In genomic region chr12:130621696-130622298, GRCh38 we compare ENCODE assay signal across 31 cellular contexts.
"Had no signal": no experiment of that assay in that cellular context is flagged by ENCODE, and none has a peak within 500 bp of the region (broad histone marks: within the 10 kb centered on the region; RNA-seq: fewer than 3 reads in every experiment).

No MANE protein-coding gene starts in this region.

- DNase-seq: activated CD4-positive, alpha-beta memory T cell treated with anti-CD3 and anti-CD28 coated beads for 36 hours; activated CD4-positive, alpha-beta T cell treated with anti-CD3 and anti-CD28 coated beads for 36 hours; activated CD4-positive, alpha-beta T cell treated with anti-CD3 and anti-CD28 coated beads, Interleukin-2, amount 10 ng/mL, durations not matched to agents 24 days and 14 days; activated CD4-positive, CD25-positive, alpha-beta regulatory T cell; activated CD4-positive, CD25-positive, alpha-beta regulatory T cell treated with anti-CD3 and anti-CD28 coated beads, Interleukin-2, amount 50 U/mL, for 72 hours; activated CD8-positive, alpha-beta memory T cell treated with anti-CD3 and anti-CD28 coated beads, Interleukin-2, amount 10 ng/mL, durations not matched to agents 7 days and 5 days; activated CD8-positive, alpha-beta memory T cell treated with anti-CD3 and anti-CD28 coated beads, Interleukin-2, amount 50 U/mL, for 4 hours; activated CD8-positive, alpha-beta T cell treated with anti-CD3 and anti-CD28 coated beads, Interleukin-2, amount 10 ng/mL, durations not matched to agents 7 days and 5 days; activated effector memory CD4-positive, alpha-beta T cell treated with anti-CD3 and anti-CD28 coated beads, Interleukin-2, amount 50 U/mL, for 16 hours; activated naive CD4-positive, alpha-beta T cell treated with anti-CD3 and anti-CD28 coated beads for 36 hours; activated naive CD8-positive, alpha-beta T cell treated with anti-CD3 and anti-CD28 coated beads for 36 hours; activated naive CD8-positive, alpha-beta T cell treated with anti-CD3 and anti-CD28 coated beads, Interleukin-2, amount 50 U/mL, for 24 hours; activated T-cell treated with anti-CD3 and anti-CD28 coated beads, Interleukin-2, amount 50 U/mL, for 1 hour; activated T-cell treated with anti-CD3 and anti-CD28 coated beads, Interleukin-2, amount 50 U/mL, for 48 hours; amygdala; aorta; body of pancreas; central memory CD4-positive, alpha-beta T cell; cerebellar nuclear complex; colonic mucosa; effector memory CD4-positive, alpha-beta T cell; erythroblast; foreskin keratinocyte; gastrocnemius medialis; heart right ventricle; T-helper 2 cell had no signal

- H3K4me1 ChIP-seq: adrenal gland, body of pancreas, colonic mucosa, esophagus muscularis mucosa, foreskin keratinocyte, gastrocnemius medialis, heart right ventricle had no signal

- H3K4me3 ChIP-seq: adrenal gland, body of pancreas, colonic mucosa, esophagus muscularis mucosa, gastrocnemius medialis, heart right ventricle had no signal

- H3K27ac ChIP-seq: body of pancreas, colonic mucosa, esophagus muscularis mucosa, foreskin keratinocyte, gastrocnemius medialis, heart right ventricle had no signal

- H3K9me3 Mint-ChIP-seq: activated CD4-positive, alpha-beta T cell treated with anti-CD3 and anti-CD28 coated beads, Interleukin-2, amount 10 ng/mL, durations not matched to agents 24 days and 14 days; activated naive CD4-positive, alpha-beta T cell treated with anti-CD3 and anti-CD28 coated beads, Interleukin-2, amount 50 U/mL, for 24 hours; activated naive CD8-positive, alpha-beta T cell treated with anti-CD3 and anti-CD28 coated beads for 36 hours; activated naive CD8-positive, alpha-beta T cell treated with anti-CD3 and anti-CD28 coated beads, Interleukin-2, amount 50 U/mL, for 24 hours; activated T-helper 1 cell treated with anti-CD3 and anti-CD28 coated beads, Interleukin-12 subunit alpha, Interleukin-12 subunit beta, Interleukin-2, Interleukin-4 antibody, amounts not matched to agents 30 ng/mL and 10 ng/mL and 1 ng/mL, durations not matched to agents 14 hours and 24 hours and 36 hours; activated T-helper 2 cell treated with anti-CD3 and anti-CD28 coated beads, Interferon-gamma antibody, Interleukin-2, Interleukin-4, amounts not matched to agents 10 μg/mL and 5 μg/mL and 100 μg/mL, durations not matched to agents 14 hours and 24 hours and 36 hours had no signal

- H3K27me3 Mint-ChIP-seq: activated CD4-positive, alpha-beta T cell treated with anti-CD3 and anti-CD28 coated beads, Interleukin-2, amount 10 ng/mL, durations not matched to agents 24 days and 14 days; activated CD8-positive, alpha-beta memory T cell treated with anti-CD3 and anti-CD28 coated beads, Interleukin-2, amount 10 ng/mL, durations not matched to agents 7 days and 5 days; activated naive CD8-positive, alpha-beta T cell treated with anti-CD3 and anti-CD28 coated beads, Interleukin-2, amount 50 U/mL, for 24 hours had no signal

- H3K9me3 ChIP-seq: adrenal gland, body of pancreas, colonic mucosa, gastrocnemius medialis had no signal

- H3K4me3 Mint-ChIP-seq: activated CD4-positive, alpha-beta memory T cell treated with anti-CD3 and anti-CD28 coated beads for 36 hours; activated CD4-positive, alpha-beta T cell treated with anti-CD3 and anti-CD28 coated beads for 36 hours; activated CD4-positive, alpha-beta T cell treated with anti-CD3 and anti-CD28 coated beads, Interleukin-2, amount 10 ng/mL, durations not matched to agents 24 days and 14 days; activated CD8-positive, alpha-beta memory T cell treated with anti-CD3 and anti-CD28 coated beads, Interleukin-2, amount 10 ng/mL, durations not matched to agents 7 days and 5 days; activated CD8-positive, alpha-beta T cell treated with anti-CD3 and anti-CD28 coated beads, Interleukin-2, amount 10 ng/mL, durations not matched to agents 7 days and 5 days; activated naive CD4-positive, alpha-beta T cell treated with anti-CD3 and anti-CD28 coated beads for 36 hours; activated naive CD4-positive, alpha-beta T cell treated with anti-CD3 and anti-CD28 coated beads, Interleukin-2, amount 50 U/mL, for 24 hours; activated naive CD8-positive, alpha-beta T cell treated with anti-CD3 and anti-CD28 coated beads for 36 hours; activated naive CD8-positive, alpha-beta T cell treated with anti-CD3 and anti-CD28 coated beads, Interleukin-2, amount 50 U/mL, for 24 hours; activated T-helper 1 cell treated with anti-CD3 and anti-CD28 coated beads, Interleukin-12 subunit alpha, Interleukin-12 subunit beta, Interleukin-2, Interleukin-4 antibody, amounts not matched to agents 30 ng/mL and 10 ng/mL and 1 ng/mL, durations not matched to agents 14 hours and 24 hours and 36 hours had no signal

- H3K36me3 ChIP-seq: adrenal gland, colonic mucosa, esophagus muscularis mucosa, gastrocnemius medialis, heart right ventricle had no signal

- H3K36me3 Mint-ChIP-seq: activated CD4-positive, alpha-beta memory T cell treated with anti-CD3 and anti-CD28 coated beads for 36 hours; activated CD8-positive, alpha-beta memory T cell treated with anti-CD3 and anti-CD28 coated beads, Interleukin-2, amount 10 ng/mL, durations not matched to agents 7 days and 5 days; activated naive CD4-positive, alpha-beta T cell treated with anti-CD3 and anti-CD28 coated beads, Interleukin-2, amount 50 U/mL, for 24 hours; activated naive CD8-positive, alpha-beta T cell treated with anti-CD3 and anti-CD28 coated beads for 36 hours had no signal

- H3K27me3 ChIP-seq: adrenal gland, body of pancreas, colonic mucosa, esophagus muscularis mucosa, foreskin keratinocyte, gastrocnemius medialis had no signal

- H3K27ac Mint-ChIP-seq: activated CD4-positive, alpha-beta memory T cell treated with anti-CD3 and anti-CD28 coated beads for 36 hours; activated CD4-positive, alpha-beta T cell treated with anti-CD3 and anti-CD28 coated beads for 36 hours; activated CD4-positive, alpha-beta T cell treated with anti-CD3 and anti-CD28 coated beads, Interleukin-2, amount 10 ng/mL, durations not matched to agents 24 days and 14 days; activated CD8-positive, alpha-beta memory T cell treated with anti-CD3 and anti-CD28 coated beads, Interleukin-2, amount 10 ng/mL, durations not matched to agents 7 days and 5 days; activated CD8-positive, alpha-beta T cell treated with anti-CD3 and anti-CD28 coated beads, Interleukin-2, amount 10 ng/mL, durations not matched to agents 7 days and 5 days; activated naive CD4-positive, alpha-beta T cell treated with anti-CD3 and anti-CD28 coated beads for 36 hours; activated naive CD4-positive, alpha-beta T cell treated with anti-CD3 and anti-CD28 coated beads, Interleukin-2, amount 50 U/mL, for 24 hours; activated naive CD8-positive, alpha-beta T cell treated with anti-CD3 and anti-CD28 coated beads for 36 hours; activated naive CD8-positive, alpha-beta T cell treated with anti-CD3 and anti-CD28 coated beads, Interleukin-2, amount 50 U/mL, for 24 hours; activated T-helper 1 cell treated with anti-CD3 and anti-CD28 coated beads, Interleukin-12 subunit alpha, Interleukin-12 subunit beta, Interleukin-2, Interleukin-4 antibody, amounts not matched to agents 30 ng/mL and 10 ng/mL and 1 ng/mL, durations not matched to agents 14 hours and 24 hours and 36 hours; activated T-helper 2 cell treated with anti-CD3 and anti-CD28 coated beads, Interferon-gamma antibody, Interleukin-2, Interleukin-4, amounts not matched to agents 10 μg/mL and 5 μg/mL and 100 μg/mL, durations not matched to agents 14 hours and 24 hours and 36 hours had no signal

- H3K4me1 Mint-ChIP-seq: activated CD4-positive, alpha-beta T cell treated with anti-CD3 and anti-CD28 coated beads for 36 hours; activated CD4-positive, alpha-beta T cell treated with anti-CD3 and anti-CD28 coated beads, Interleukin-2, amount 10 ng/mL, durations not matched to agents 24 days and 14 days; activated CD8-positive, alpha-beta memory T cell treated with anti-CD3 and anti-CD28 coated beads, Interleukin-2, amount 10 ng/mL, durations not matched to agents 7 days and 5 days; activated naive CD4-positive, alpha-beta T cell treated with anti-CD3 and anti-CD28 coated beads, Interleukin-2, amount 50 U/mL, for 24 hours; activated naive CD8-positive, alpha-beta T cell treated with anti-CD3 and anti-CD28 coated beads, Interleukin-2, amount 50 U/mL, for 24 hours had no signal
